In genomic region chr21:24509131-24509530, GRCh38 we compare ENCODE assay signal across 5 cellular contexts.
"Had no signal": no experiment of that assay in that cellular context is flagged by ENCODE, and none has a peak within 500 bp of the region (broad histone marks: within the 10 kb centered on the region; RNA-seq: fewer than 3 reads in every experiment).

No MANE protein-coding gene starts in this region.

- H3K27ac Mint-ChIP-seq: IgD-negative memory B cell had no signal

- H3K4me3 ChIP-seq: K562 had no signal

- H3K27me3 Mint-ChIP-seq: IgD-negative memory B cell had no signal

- H3K4me1 Mint-ChIP-seq: IgD-negative memory B cell had no signal

- H3K27ac ChIP-seq: HL-60 had no signal

- H3K9me3 Mint-ChIP-seq: IgD-negative memory B cell had no signal

- DNase-seq: IMR-90, KBM-7 had no signal

- H3K4me3 Mint-ChIP-seq: IgD-negative memory B cell had no signal

- H3K36me3 Mint-ChIP-seq: IgD-negative memory B cell had no signal
